9 cellular contexts compared by ENCODE assay signal in the genomic region with DNA sequence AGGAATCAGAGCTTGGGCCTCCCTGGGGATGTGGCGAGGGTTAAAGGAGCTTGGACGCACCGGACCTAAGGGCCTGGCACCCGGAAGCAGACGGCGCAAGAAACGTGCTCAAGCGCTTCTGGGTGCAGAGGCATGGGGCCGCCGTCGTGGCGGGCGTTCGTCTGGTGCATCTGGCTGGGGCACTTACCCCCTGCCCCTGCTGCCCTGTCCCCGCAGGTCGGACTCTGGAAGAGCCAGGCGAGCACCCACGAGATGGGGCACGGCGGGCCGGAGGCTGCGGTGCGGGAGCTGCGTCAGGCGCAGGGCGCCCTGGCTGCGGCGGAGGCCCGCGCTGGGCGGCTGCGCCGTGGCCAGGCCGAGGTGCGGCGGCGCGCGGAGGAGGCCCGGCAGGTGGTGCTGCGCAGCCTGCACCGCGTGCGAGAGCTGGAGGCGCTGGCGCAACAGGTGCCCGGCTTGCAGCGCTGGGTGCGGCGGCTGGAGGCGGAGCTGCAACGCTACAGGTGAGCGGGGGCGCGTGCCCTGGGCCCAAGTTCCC. TPM values are rescaled to one million over a fixed set of nuclear protein-coding genes. Genes with fewer than 3 reads are reported as not detected.
DNase-seq lines count a peak whose midpoint lies in the region; ATAC-seq and TF ChIP-seq lines count a peak whose summit lies in the region.
"Had no signal": no experiment of that assay in that cellular context is flagged by ENCODE, and none has a peak within 500 bp of the region (broad histone marks: within the 10 kb centered on the region; RNA-seq: fewer than 3 reads in every experiment).

No MANE protein-coding gene starts in this region.

- peak overlapping the region in 1 of 2 donors; percentile 53 for H3K4me3 ChIP-seq in left lung
- peak overlapping the region in 3 of 4 donors; percentile 62 to 85 (median 66) for H3K4me3 ChIP-seq in upper lobe of left lung

- no peaks in the 10 kb centered on the region for H3K9me3 ChIP-seq in left lung
- H3K9me3 ChIP-seq in upper lobe of left lung = no peaks in the 10 kb centered on the region

- peaks cover 24 to 56% of the 10 kb centered on the region in 2 donors for H3K4me1 ChIP-seq in left lung
- peaks cover 53 to 81% (median 69%) of the 10 kb centered on the region in 4 donors for H3K4me1 ChIP-seq in upper lobe of left lung

- H3K4me3 Mint-ChIP-seq in HFFc6 = no peak overlapping the region

- WGBS in upper lobe of left lung, 2 donors = 10 to 27% methylated on average over 22 to 26 of the region's 55 CpGs

- intact Hi-C loops in left lung (cut with DNase I) = no loop called here

- TF ChIP-seq CTCF in left lung (IDR thresholded peaks at IDR 0.05) (no peak), upper lobe of left lung (IDR thresholded peaks at IDR 0.05) (peak in 5 of 6 experiments; percentile 34 to 78 (median 61)), HFFc6 (IDR thresholded peaks at IDR 0.05) (no peak)

- H3K27me3 Mint-ChIP-seq in HFFc6 (ENCODE audit: insufficient read depth) = peaks cover 38% of the 10 kb centered on the region

- ATAC-seq in left lung (peak; percentile 87), upper lobe of left lung (ENCODE audit: low FRiP score in 2 of 2) (no peak), HG02571 (IDR thresholded peaks at IDR 0.05; ENCODE audit: unreplicated experiment) (no peak)

- no peaks in the 10 kb centered on the region for H3K36me3 Mint-ChIP-seq in HFFc6 (ENCODE audit: low read depth)

- H3K27ac ChIP-seq in left lung (peak overlapping the region in 1 of 2 donors; percentile 23), upper lobe of left lung (peak overlapping the region; percentile 46 to 88 (median 77))

- peak in 1 of 4 donors; percentile 1 for TF ChIP-seq POLR2A in upper lobe of left lung (IDR thresholded peaks at IDR 0.05)

- no peaks in the 10 kb centered on the region for H3K9me3 Mint-ChIP-seq in HFFc6

- H3K27ac Mint-ChIP-seq in HFFc6 = no peak overlapping the region

- DNase-seq in DMS153 (lab: John Stamatoyannopoulos, UW) (peak; percentile 68), NCI-H774 (lab: John Stamatoyannopoulos, UW) (peak; percentile 87), left lung (peak in 1 of 2 donors; percentile 89), upper lobe of left lung (peak; percentile 67 to 92), iPS-NIHi7 (ENCODE audit: extremely low spot score) (no peak), HFFc6 (no peak)
- peak; percentile 73 for DNase-seq in activated naive CD4-positive, alpha-beta T cell treated with anti-CD3 and anti-CD28 coated beads, Interleukin-2, amount 50 U/mL, for 16 hours

- H3K4me1 Mint-ChIP-seq in HFFc6 (ENCODE audit: low read depth) = peaks cover 26% of the 10 kb centered on the region

- no peaks in the 10 kb centered on the region for H3K36me3 ChIP-seq in left lung
- H3K36me3 ChIP-seq in upper lobe of left lung = no peaks in the 10 kb centered on the region

- peaks cover 37 to 54% of the 10 kb centered on the region in 2 donors for H3K27me3 ChIP-seq in left lung
- peaks cover 0 to 23% (median 14%) of the 10 kb centered on the region in 4 donors for H3K27me3 ChIP-seq in upper lobe of left lung

- no peak for TF ChIP-seq EP300 in upper lobe of left lung (IDR thresholded peaks at IDR 0.05)

RNA-seq across cellular contexts. Expression of gene EFCC1, which starts 2.5 kb away (rescaled TPM):
- total RNA-seq in left lung (1 to 10 TPM; 2.7 to 4.9 TPM), upper lobe of left lung (10 to 100 TPM in 3 of 6 donors, 1 to 10 TPM in 3; 3.1 to 20.6 (median 11.4) TPM)
- not detected for total RNA-seq in HFFc6 (2021; fragmentation: NEBNext Ultra II Directional; extraction: Animal tissue kit (Norgen Biotek cat#: 25700))
- total RNA-seq: astrocyte had no signal

RNA-seq across cellular contexts. Expression of gene CFAP92, which starts 9.8 kb away (rescaled TPM):
- total RNA-seq in left lung (1 to 10 TPM; 1.7 to 2.1 TPM), upper lobe of left lung (10 to 100 TPM in 2 of 6 donors, 1 to 10 TPM in 3, under 1 TPM in 1; 0.66 to 21.3 (median 5.0) TPM)
- total RNA-seq in HFFc6 (2021; fragmentation: NEBNext Ultra II Directional; extraction: Animal tissue kit (Norgen Biotek cat#: 25700)) = not detected

RNA-seq across cellular contexts. Expression of gene GP9, which starts 56.9 kb away (rescaled TPM):
- total RNA-seq in left lung (1 to 10 TPM in 1 of 2 donors, not detected in 1; 1.1 TPM), upper lobe of left lung (10 to 100 TPM in 1 of 6 donors, 1 to 10 TPM in 2, under 1 TPM in 2, not detected in 1; 0.47 to 12.0 (median 4.3) TPM)
- not detected for total RNA-seq in HFFc6 (2021; fragmentation: NEBNext Ultra II Directional; extraction: Animal tissue kit (Norgen Biotek cat#: 25700))
- total RNA-seq: astrocyte had no signal

Comparison
In these comparisons a context has a peak if more than half of its experiments do, and no peak if none do; other contexts are left out.
1. DNase-seq: peak in DMS153 (single experiment), NCI-H774 (single experiment), activated naive CD4-positive, alpha-beta T cell treated with anti-CD3 and anti-CD28 coated beads, Interleukin-2, amount 50 U/mL, for 16 hours (single experiment) and upper lobe of left lung (2 of 2); none in iPS-NIHi7 (single experiment) and HFFc6 (single experiment).
2. CTCF ChIP-seq: peak in upper lobe of left lung (5 of 6); none in left lung (0 of 2) and HFFc6 (single experiment).